16 cellular contexts compared by ENCODE assay signal in genomic region chr2:131641414-131642206, GRCh38.
DNase-seq lines count a peak whose midpoint lies in the region; ATAC-seq and TF ChIP-seq lines count a peak whose summit lies in the region.
"Had no signal": no experiment of that assay in that cellular context is flagged by ENCODE, and none has a peak within 500 bp of the region (broad histone marks: within the 10 kb centered on the region; RNA-seq: fewer than 3 reads in every experiment).

No MANE protein-coding gene starts in this region.

- H3K9me3 ChIP-seq in osteoblast (ENCODE audit: low read depth, low read length): no peaks in the 10 kb centered on the region
- H3K9me3 ChIP-seq: thoracic aorta had no signal

- H4K20me1 ChIP-seq in osteoblast (ENCODE audit: insufficient read depth, low read length): no peaks in the 10 kb centered on the region

- H3K4me3 ChIP-seq in choroid plexus epithelial cell (ENCODE audit: low read depth, low read length): no peak overlapping the region
- H3K4me3 ChIP-seq in osteoblast (ENCODE audit: insufficient read depth, low read length): peak overlapping the region; percentile 19
- H3K4me3 ChIP-seq: skin epidermis, thoracic aorta had no signal

- H3K79me2 ChIP-seq in osteoblast (ENCODE audit: insufficient read depth, low read length): no peaks in the 10 kb centered on the region

- H3K4me1 ChIP-seq in osteoblast (ENCODE audit: insufficient read depth, low read length): peaks cover 18% of the 10 kb centered on the region

- TF ChIP-seq CTCF in choroid plexus epithelial cell (conservative IDR thresholded peaks at IDR 0.05; ENCODE audit: low read depth, low read length) (no peak), osteoblast (IDR thresholded peaks at IDR 0.05; ENCODE audit: extremely low read depth, low read depth, low read length) (no peak)

- H3K27ac ChIP-seq in osteoblast (ENCODE audit: low read depth, low read length): peak overlapping the region; percentile 81
- H3K27ac ChIP-seq: epithelial cell of prostate, skin epidermis, thoracic aorta had no signal

- H2AFZ ChIP-seq in osteoblast (ENCODE audit: low read length): peak overlapping the region; percentile 77

- peak overlapping the region; percentile 61 for H3K4me2 ChIP-seq in osteoblast (ENCODE audit: insufficient read depth, low read length)

- peak; percentile 4 for DNase-seq in GM04503 (ENCODE audit: low read depth)
- peak; percentile 42 for DNase-seq in NCI-H526 treated with DMSO at 0.1 percent for 48 hours (lab: John Stamatoyannopoulos, UW)
- peak; percentile 48 for DNase-seq in choroid plexus epithelial cell (ENCODE audit: low read depth)
- DNase-seq in osteoblast (ENCODE audit: insufficient read length, low spot score, missing footprints): peak; percentile 53
- no peak for DNase-seq in cortex of kidney (lab: John Stamatoyannopoulos, UW)
- DNase-seq in LoVo (ENCODE audit: low spot score): no peak
- no peak for DNase-seq in HUDEP-2 (lab: John Stamatoyannopoulos, UW; ENCODE audit: unreplicated experiment in 76 of 76)
- DNase-seq: activated effector memory CD4-positive, alpha-beta T cell treated with Interleukin-2 at 50 U/mL for 16 hours; immature natural killer cell; naive B cell; NCI-H187 treated with DMSO at 0.1 percent for 48 hours; PC-3 had no signal

- H3K36me3 ChIP-seq in osteoblast (ENCODE audit: insufficient read depth, low read length): no peaks in the 10 kb centered on the region
- H3K36me3 ChIP-seq: thoracic aorta had no signal

- ATAC-seq in HG03354 (IDR thresholded peaks at IDR 0.05; ENCODE audit: poor library complexity, severe bottlenecking, unreplicated experiment): no peak
- ATAC-seq: PC-3 had no signal

- no peaks in the 10 kb centered on the region for H3K27me3 ChIP-seq in osteoblast (ENCODE audit: insufficient read depth, low read length)

Comparison
In these comparisons a context has a peak if more than half of its experiments do, and no peak if none do; other contexts are left out.
1. DNase-seq: peak in GM04503 (single experiment), NCI-H526 treated with DMSO at 0.1 percent for 48 hours (single experiment), choroid plexus epithelial cell (single experiment) and osteoblast (single experiment); none in cortex of kidney (single experiment), LoVo (single experiment) and HUDEP-2 (0 of 76).